In genomic region chr9:37239224-37239859, GRCh38 we compare ENCODE assay signal across 1 cellular context.
TF ChIP-seq lines count a peak whose summit lies in the region.

No MANE protein-coding gene starts in this region.

TF ChIP-seq in H1, 55 proteins besides CTCF, POLR2A, EP300 and RAD21:
- TF ChIP-seq BACH1 (IDR thresholded peaks at IDR 0.05; ENCODE audit: low read length) (no peak), NANOG (IDR thresholded peaks at IDR 0.05; ENCODE audit: insufficient read depth, low read depth, low read length, poor library complexity, severe bottlenecking) (no peak), SUZ12 (IDR thresholded peaks at IDR 0.05; ENCODE audit: low read length) (no peak), CEBPB (IDR thresholded peaks at IDR 0.05; ENCODE audit: low read depth, low read length) (no peak), SIN3A (conservative IDR thresholded peaks at IDR 0.05 in 1 of 2, IDR thresholded peaks at IDR 0.05 in 1 of 2; ENCODE audit: low read depth in 1 of 2, low read length in 2 of 2) (no peak), TBP (IDR thresholded peaks at IDR 0.05; ENCODE audit: low read depth, low read length) (no peak), CHD1 (IDR thresholded peaks at IDR 0.05; ENCODE audit: low read depth, low read length) (no peak), RBBP5 (IDR thresholded peaks at IDR 0.05; ENCODE audit: borderline replicate concordance, low read depth, low read length) (no peak), ASH2L (IDR thresholded peaks at IDR 0.05; ENCODE audit: low read length) (no peak), CTBP2 (IDR thresholded peaks at IDR 0.05; ENCODE audit: borderline replicate concordance, insufficient read depth, insufficient read length, low read length) (no peak), E2F6 (IDR thresholded peaks at IDR 0.05) (no peak), NRF1 (IDR thresholded peaks at IDR 0.05; ENCODE audit: low read depth, low read length) (no peak), KDM4A (IDR thresholded peaks at IDR 0.05; ENCODE audit: low read depth, low read length, severe bottlenecking) (no peak), CBX5 (IDR thresholded peaks at IDR 0.05; ENCODE audit: low read depth, low read length) (no peak), HDAC6 (IDR thresholded peaks at IDR 0.05; ENCODE audit: low read depth, low read length) (no peak), GTF2F1 (IDR thresholded peaks at IDR 0.05; ENCODE audit: borderline replicate concordance, low read depth, low read length) (no peak), ATF2 (IDR thresholded peaks at IDR 0.05; ENCODE audit: low read length) (no peak), MAX (IDR thresholded peaks at IDR 0.05) (no peak)
